In the genomic region with DNA sequence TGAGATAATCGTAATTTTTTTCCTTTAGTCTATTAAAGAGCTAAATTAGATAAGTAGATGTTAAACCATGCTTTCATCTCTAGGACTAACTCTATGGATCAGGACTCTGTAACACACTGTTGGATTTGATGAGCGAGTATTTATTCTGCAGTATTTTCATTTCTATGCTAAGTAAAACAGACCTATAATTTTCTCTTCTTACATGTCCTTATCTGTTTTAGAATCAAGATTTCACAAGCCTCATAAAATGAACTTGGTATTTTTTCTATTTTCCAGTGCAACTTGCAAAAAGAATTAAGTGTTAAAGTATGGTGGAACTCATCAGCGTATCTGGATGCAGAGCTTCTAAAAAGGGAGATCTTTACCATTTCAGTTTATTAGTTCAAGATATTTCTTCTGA, we compare ENCODE assay signal across 10 cellular contexts. TPM values are rescaled to one million over a fixed set of nuclear protein-coding genes. Genes with fewer than 3 reads are reported as not detected.
DNase-seq lines count a peak whose midpoint lies in the region; ATAC-seq and TF ChIP-seq lines count a peak whose summit lies in the region.
"Had no signal": no experiment of that assay in that cellular context is flagged by ENCODE, and none has a peak within 500 bp of the region (broad histone marks: within the 10 kb centered on the region; RNA-seq: fewer than 3 reads in every experiment).

No MANE protein-coding gene starts in this region.

- ATAC-seq in natural killer cell treated with Interleukin-12 subunit alpha and Interleukin-12 subunit beta and Interleukin-15 and Interleukin-18, amount 100 ng/mL, for 72 hours = no peak

- POLR2A ChIA-PET in CD4-positive, alpha-beta memory T cell (lab: Charles Lee; ENCODE audit: partially characterized antibody) = no interaction called here

- peaks cover 36 to 71% (median 55%) of the 10 kb centered on the region in 4 donors for H3K4me1 Mint-ChIP-seq in CD4-positive, alpha-beta memory T cell
- peaks cover 34 to 43% of the 10 kb centered on the region in 2 donors for H3K4me1 Mint-ChIP-seq in natural killer cell treated with Interleukin-12 subunit alpha and Interleukin-12 subunit beta and Interleukin-15 and Interleukin-18, amount 100 ng/mL, for 72 hours (ENCODE audit: low read depth in 2 of 2)

- no peaks in the 10 kb centered on the region for H3K27me3 ChIP-seq in CD4-positive, alpha-beta memory T cell (ENCODE audit: insufficient read depth, low read length)
- peaks cover 10% of the 10 kb centered on the region; the same call in 1 of the 2 replicates for H3K27me3 ChIP-seq in HUES64 (ENCODE audit: insufficient read depth, low read length)
- no peaks in the 10 kb centered on the region for H3K27me3 ChIP-seq in ascending aorta
- no peaks in the 10 kb centered on the region for H3K27me3 ChIP-seq in prostate gland (replicated peaks; ENCODE audit: insufficient read depth)

- H3K4me3 ChIP-seq in CD4-positive, alpha-beta memory T cell (ENCODE audit: low read length in 2 of 2) = no peak overlapping the region
- H3K4me3 ChIP-seq in HUES64 (ENCODE audit: low read length) (peak overlapping the region; percentile 98; the same call in 1 of the 2 replicates), ascending aorta (peak overlapping the region; percentile 95 to 100), prostate gland (peak overlapping the region in 1 of 2 donors; percentile 76)

- peak overlapping the region in 1 of 7 donors; percentile 5 for H3K27ac Mint-ChIP-seq in CD4-positive, alpha-beta memory T cell
- H3K27ac Mint-ChIP-seq in natural killer cell treated with Interleukin-12 subunit alpha and Interleukin-12 subunit beta and Interleukin-15 and Interleukin-18, amount 100 ng/mL, for 72 hours = no peak overlapping the region

- H3K36me3 Mint-ChIP-seq in CD4-positive, alpha-beta memory T cell = peaks cover 13 to 14% of the 10 kb centered on the region in 2 donors
- no peaks in the 10 kb centered on the region for H3K36me3 Mint-ChIP-seq in natural killer cell treated with Interleukin-12 subunit alpha and Interleukin-12 subunit beta and Interleukin-15 and Interleukin-18, amount 100 ng/mL, for 72 hours

- peaks cover 0 to 9% of the 10 kb centered on the region in 2 donors for H3K27me3 Mint-ChIP-seq in CD4-positive, alpha-beta memory T cell
- H3K27me3 Mint-ChIP-seq in natural killer cell treated with Interleukin-12 subunit alpha and Interleukin-12 subunit beta and Interleukin-15 and Interleukin-18, amount 100 ng/mL, for 72 hours = peaks cover 6 to 9% of the 10 kb centered on the region in 2 donors

- H3K9ac ChIP-seq in HUES64 (ENCODE audit: low read depth, low read length) = no peak overlapping the region

- H3K4me1 ChIP-seq in CD4-positive, alpha-beta memory T cell (ENCODE audit: insufficient read depth, low read length) = peaks cover 57% of the 10 kb centered on the region
- peaks cover 12% of the 10 kb centered on the region for H3K4me1 ChIP-seq in HUES64 (ENCODE audit: insufficient read depth, low read length)
- peaks cover 4 to 19% of the 10 kb centered on the region in 2 donors for H3K4me1 ChIP-seq in ascending aorta
- H3K4me1 ChIP-seq in prostate gland (replicated peaks) = peaks cover 4% of the 10 kb centered on the region

- TF ChIP-seq CTCF in ascending aorta (IDR thresholded peaks at IDR 0.05) (no peak), prostate gland (IDR thresholded peaks at IDR 0.05) (no peak)

- intact Hi-C loops in CD4-positive, alpha-beta memory T cell (cut with micrococcal nuclease) = loop anchor here (10.0 kb wide), 2 partner anchors 708 to 1378 kb away; partner anchors contain the start of genes PDZD8 and RAB11FIP2
- intact Hi-C loops in ascending aorta (cut with DNase I) (loop anchor here (10.0 kb wide), 5 partner anchors 408 to 1378 kb away; partner anchors contain the start of genes BAG3, FAM204A, PDZD8 and SEC23IP), prostate gland (cut with DNase I) (loop anchor here (10.0 kb wide), 1 partner anchor 352 kb away; the partner anchor contains the start of gene DENND10)

- H3K4me3 Mint-ChIP-seq in CD4-positive, alpha-beta memory T cell = peak overlapping the region; percentile 29 to 79 (median 62)
- H3K4me3 Mint-ChIP-seq in natural killer cell treated with Interleukin-12 subunit alpha and Interleukin-12 subunit beta and Interleukin-15 and Interleukin-18, amount 100 ng/mL, for 72 hours = peak overlapping the region; percentile 81

- TF ChIP-seq POLR2A in prostate gland (IDR thresholded peaks at IDR 0.05) = no peak

- WGBS in HUES64 = 86% methylated on average over 2 of the region's 3 CpGs
- 21% methylated on average over 3 of the region's 3 CpGs for WGBS in prostate gland

- H3K27ac ChIP-seq in CD4-positive, alpha-beta memory T cell (ENCODE audit: low read depth, low read length) = no peak overlapping the region
- H3K27ac ChIP-seq in HUES64 (ENCODE audit: low read depth, low read length) (no peak overlapping the region), ascending aorta (no peak overlapping the region), prostate gland (peak overlapping the region in 1 of 2 donors; percentile 88)

- no peak for DNase-seq in CD4-positive, alpha-beta memory T cell
- DNase-seq in ascending aorta (ENCODE audit: low spot score in 2 of 2) (no peak), prostate gland (ENCODE audit: low spot score) (no peak), foreskin melanocyte (no peak), germinal center (ENCODE audit: low spot score) (no peak)
- no peak for DNase-seq in natural killer cell treated with Interleukin-12 subunit alpha and Interleukin-12 subunit beta and Interleukin-15 and Interleukin-18, amount 100 ng/mL, for 72 hours (ENCODE audit: low spot score)
- no peak for DNase-seq in effector CD4-positive, alpha-beta T cell
- DNase-seq: NCI-H2171, posterior cingulate gyrus had no signal

- no peaks in the 10 kb centered on the region for H3K36me3 ChIP-seq in CD4-positive, alpha-beta memory T cell (ENCODE audit: insufficient read depth, low read length)
- H3K36me3 ChIP-seq in HUES64 (ENCODE audit: insufficient read depth, low read length) (no peaks in the 10 kb centered on the region), ascending aorta (peaks cover 0 to 5% of the 10 kb centered on the region in 2 donors), prostate gland (no peaks in the 10 kb centered on the region)

- CTCF ChIA-PET in CD4-positive, alpha-beta memory T cell (lab: Charles Lee; ENCODE audit: partially characterized antibody) = no interaction called here

- no peaks in the 10 kb centered on the region for H3K9me3 ChIP-seq in CD4-positive, alpha-beta memory T cell (ENCODE audit: control insufficient read depth in 1 of 2, low read length in 2 of 2)
- H3K9me3 ChIP-seq in HUES64 (ENCODE audit: insufficient read depth, low read depth, low read length) = no peaks in the 10 kb centered on the region
- no peaks in the 10 kb centered on the region for H3K9me3 ChIP-seq in ascending aorta
- H3K9me3 ChIP-seq in prostate gland = no peaks in the 10 kb centered on the region

- peaks cover 0 to 3% (median 0%) of the 10 kb centered on the region in 8 donors for H3K9me3 Mint-ChIP-seq in CD4-positive, alpha-beta memory T cell
- H3K9me3 Mint-ChIP-seq in natural killer cell treated with Interleukin-12 subunit alpha and Interleukin-12 subunit beta and Interleukin-15 and Interleukin-18, amount 100 ng/mL, for 72 hours = no peaks in the 10 kb centered on the region

RNA-seq across cellular contexts. Expression of gene CACUL1, which starts 2.4 kb away (rescaled TPM):
- total RNA-seq in CD4-positive, alpha-beta memory T cell = 10 to 100 TPM; 32.1 to 32.3 TPM
- polyA plus RNA-seq in CD4-positive, alpha-beta memory T cell = 10 to 100 TPM; 14.9 to 30.5 TPM
- polyA plus RNA-seq in HUES64 (2013, experiment 1 of 2) = 16.0 TPM
- 18.2 TPM for polyA plus RNA-seq in HUES64 (2013, experiment 2 of 2)
- total RNA-seq in ascending aorta (23.6 TPM), prostate gland (10 to 100 TPM; 23.7 to 38.1 TPM)
- total RNA-seq in natural killer cell treated with Interleukin-12 subunit alpha and Interleukin-12 subunit beta and Interleukin-15 and Interleukin-18, amount 100 ng/mL, for 72 hours = 10 to 100 TPM; 28.9 to 29.9 TPM

Comparison
In these comparisons a context has a peak if more than half of its experiments do, and no peak if none do; other contexts are left out.
1. H3K4me3 ChIP-seq: peak in HUES64 (single experiment) and ascending aorta (2 of 2); none in CD4-positive, alpha-beta memory T cell (0 of 2).